ENCODE assay signal across 1 cellular context in the genomic region with DNA sequence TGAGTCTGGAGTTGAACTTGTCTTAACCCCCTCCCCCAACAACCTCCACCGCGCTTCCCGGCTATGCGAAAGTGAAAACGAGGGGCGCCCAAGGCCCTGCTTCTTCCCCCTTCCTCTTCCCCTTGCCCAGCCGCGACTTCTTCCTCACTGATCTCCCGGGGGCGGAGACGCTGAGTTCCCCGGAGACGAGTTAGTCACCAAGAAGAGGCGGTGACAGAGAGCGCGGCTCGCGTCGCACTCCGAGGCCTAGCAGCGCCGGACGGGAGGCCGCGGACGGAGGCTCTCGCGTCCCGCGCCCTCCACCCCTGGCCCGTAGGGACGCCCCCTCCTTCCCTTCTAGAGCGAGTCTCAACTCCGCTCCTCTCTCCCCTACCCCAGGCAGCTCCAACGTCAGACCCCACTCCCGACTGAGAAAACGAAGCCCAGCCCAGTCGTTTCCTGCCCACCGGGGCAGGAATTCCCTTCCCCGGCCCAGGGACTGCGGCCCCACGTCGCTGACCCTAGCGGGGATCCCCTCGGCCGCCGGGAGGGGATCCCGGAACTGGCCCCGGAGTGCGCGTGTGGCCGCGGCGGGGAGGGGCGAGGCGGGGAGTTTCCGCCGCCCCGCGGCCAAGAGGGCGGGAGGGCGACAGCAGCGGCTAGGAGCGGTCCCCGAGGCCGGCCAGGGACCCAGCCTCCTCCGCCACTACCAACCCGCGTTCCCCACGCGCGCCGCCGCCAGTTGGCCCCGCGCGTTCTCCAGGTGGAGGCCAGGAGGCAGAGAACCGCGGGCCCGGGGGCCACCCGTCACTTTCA.
TF ChIP-seq lines count a peak whose summit lies in the region.

No MANE protein-coding gene starts in this region.

TF ChIP-seq in SK-N-SH, 30 proteins besides CTCF, POLR2A, EP300 and RAD21 (continued from another document):
- TF ChIP-seq, protein P1, sequence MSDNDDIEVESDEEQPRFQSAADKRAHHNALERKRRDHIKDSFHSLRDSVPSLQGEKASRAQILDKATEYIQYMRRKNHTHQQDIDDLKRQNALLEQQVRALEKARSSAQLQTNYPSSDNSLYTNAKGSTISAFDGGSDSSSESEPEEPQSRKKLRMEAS (IDR thresholded peaks at IDR 0.05; ENCODE audit: low read depth) = peak; percentile 45; the same call in 1 of the 2 replicates
- TF ChIP-seq MXI1 (IDR thresholded peaks at IDR 0.05; ENCODE audit: low read depth, low read length) = no peak; the same call in 1 of the 2 replicates
- TF ChIP-seq GATA2 (CRISPR knock-in tag; IDR thresholded peaks at IDR 0.05) = no peak
- TF ChIP-seq FOSL2 (IDR thresholded peaks at IDR 0.05; ENCODE audit: borderline replicate concordance, low read depth) = peak; percentile 25; the same call in 1 of the 2 replicates
- peak; percentile 20 for TF ChIP-seq CHD2 (IDR thresholded peaks at IDR 0.05; ENCODE audit: low read length, partially characterized antibody)
- no peak for TF ChIP-seq NFIC (IDR thresholded peaks at IDR 0.05; ENCODE audit: borderline replicate concordance)
- TF ChIP-seq, protein P2, sequence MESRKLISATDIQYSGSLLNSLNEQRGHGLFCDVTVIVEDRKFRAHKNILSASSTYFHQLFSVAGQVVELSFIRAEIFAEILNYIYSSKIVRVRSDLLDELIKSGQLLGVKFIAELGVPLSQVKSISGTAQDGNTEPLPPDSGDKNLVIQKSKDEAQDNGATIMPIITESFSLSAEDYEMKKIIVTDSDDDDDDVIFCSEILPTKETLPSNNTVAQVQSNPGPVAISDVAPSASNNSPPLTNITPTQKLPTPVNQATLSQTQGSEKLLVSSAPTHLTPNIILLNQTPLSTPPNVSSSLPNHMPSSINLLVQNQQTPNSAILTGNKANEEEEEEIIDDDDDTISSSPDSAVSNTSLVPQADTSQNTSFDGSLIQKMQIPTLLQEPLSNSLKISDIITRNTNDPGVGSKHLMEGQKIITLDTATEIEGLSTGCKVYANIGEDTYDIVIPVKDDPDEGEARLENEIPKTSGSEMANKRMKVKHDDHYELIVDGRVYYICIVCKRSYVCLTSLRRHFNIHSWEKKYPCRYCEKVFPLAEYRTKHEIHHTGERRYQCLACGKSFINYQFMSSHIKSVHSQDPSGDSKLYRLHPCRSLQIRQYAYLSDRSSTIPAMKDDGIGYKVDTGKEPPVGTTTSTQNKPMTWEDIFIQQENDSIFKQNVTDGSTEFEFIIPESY (IDR thresholded peaks at IDR 0.05; ENCODE audit: borderline replicate concordance, low read depth) = no peak
- TF ChIP-seq RCOR1 (IDR thresholded peaks at IDR 0.05; ENCODE audit: low read length) = no peak
- 0 out of 2 replicates have a peak, but pooled peaks have one; percentile 35 for TF ChIP-seq GABPA (IDR thresholded peaks at IDR 0.05; ENCODE audit: low read depth)
- peak; percentile 4; the same call in 1 of the 2 replicates for TF ChIP-seq TAF1 (IDR thresholded peaks at IDR 0.05; ENCODE audit: borderline replicate concordance, low read depth, low read length)
- TF ChIP-seq, protein P3, sequence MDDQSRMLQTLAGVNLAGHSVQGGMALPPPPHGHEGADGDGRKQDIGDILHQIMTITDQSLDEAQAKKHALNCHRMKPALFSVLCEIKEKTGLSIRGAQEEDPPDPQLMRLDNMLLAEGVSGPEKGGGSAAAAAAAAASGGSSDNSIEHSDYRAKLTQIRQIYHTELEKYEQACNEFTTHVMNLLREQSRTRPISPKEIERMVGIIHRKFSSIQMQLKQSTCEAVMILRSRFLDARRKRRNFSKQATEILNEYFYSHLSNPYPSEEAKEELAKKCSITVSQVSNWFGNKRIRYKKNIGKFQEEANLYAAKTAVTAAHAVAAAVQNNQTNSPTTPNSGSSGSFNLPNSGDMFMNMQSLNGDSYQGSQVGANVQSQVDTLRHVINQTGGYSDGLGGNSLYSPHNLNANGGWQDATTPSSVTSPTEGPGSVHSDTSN (IDR thresholded peaks at IDR 0.05) = no peak; the same call in 1 of the 2 replicates
- peak; percentile 63 for TF ChIP-seq ELF1 (IDR thresholded peaks at IDR 0.05)
- TF ChIP-seq, protein P4, sequence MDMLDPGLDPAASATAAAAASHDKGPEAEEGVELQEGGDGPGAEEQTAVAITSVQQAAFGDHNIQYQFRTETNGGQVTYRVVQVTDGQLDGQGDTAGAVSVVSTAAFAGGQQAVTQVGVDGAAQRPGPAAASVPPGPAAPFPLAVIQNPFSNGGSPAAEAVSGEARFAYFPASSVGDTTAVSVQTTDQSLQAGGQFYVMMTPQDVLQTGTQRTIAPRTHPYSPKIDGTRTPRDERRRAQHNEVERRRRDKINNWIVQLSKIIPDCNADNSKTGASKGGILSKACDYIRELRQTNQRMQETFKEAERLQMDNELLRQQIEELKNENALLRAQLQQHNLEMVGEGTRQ (IDR thresholded peaks at IDR 0.05; ENCODE audit: borderline replicate concordance, low read depth, low read length) = no peak
- no peak for TF ChIP-seq FOXM1 (IDR thresholded peaks at IDR 0.05; ENCODE audit: low read depth)
- TF ChIP-seq, protein P5, sequence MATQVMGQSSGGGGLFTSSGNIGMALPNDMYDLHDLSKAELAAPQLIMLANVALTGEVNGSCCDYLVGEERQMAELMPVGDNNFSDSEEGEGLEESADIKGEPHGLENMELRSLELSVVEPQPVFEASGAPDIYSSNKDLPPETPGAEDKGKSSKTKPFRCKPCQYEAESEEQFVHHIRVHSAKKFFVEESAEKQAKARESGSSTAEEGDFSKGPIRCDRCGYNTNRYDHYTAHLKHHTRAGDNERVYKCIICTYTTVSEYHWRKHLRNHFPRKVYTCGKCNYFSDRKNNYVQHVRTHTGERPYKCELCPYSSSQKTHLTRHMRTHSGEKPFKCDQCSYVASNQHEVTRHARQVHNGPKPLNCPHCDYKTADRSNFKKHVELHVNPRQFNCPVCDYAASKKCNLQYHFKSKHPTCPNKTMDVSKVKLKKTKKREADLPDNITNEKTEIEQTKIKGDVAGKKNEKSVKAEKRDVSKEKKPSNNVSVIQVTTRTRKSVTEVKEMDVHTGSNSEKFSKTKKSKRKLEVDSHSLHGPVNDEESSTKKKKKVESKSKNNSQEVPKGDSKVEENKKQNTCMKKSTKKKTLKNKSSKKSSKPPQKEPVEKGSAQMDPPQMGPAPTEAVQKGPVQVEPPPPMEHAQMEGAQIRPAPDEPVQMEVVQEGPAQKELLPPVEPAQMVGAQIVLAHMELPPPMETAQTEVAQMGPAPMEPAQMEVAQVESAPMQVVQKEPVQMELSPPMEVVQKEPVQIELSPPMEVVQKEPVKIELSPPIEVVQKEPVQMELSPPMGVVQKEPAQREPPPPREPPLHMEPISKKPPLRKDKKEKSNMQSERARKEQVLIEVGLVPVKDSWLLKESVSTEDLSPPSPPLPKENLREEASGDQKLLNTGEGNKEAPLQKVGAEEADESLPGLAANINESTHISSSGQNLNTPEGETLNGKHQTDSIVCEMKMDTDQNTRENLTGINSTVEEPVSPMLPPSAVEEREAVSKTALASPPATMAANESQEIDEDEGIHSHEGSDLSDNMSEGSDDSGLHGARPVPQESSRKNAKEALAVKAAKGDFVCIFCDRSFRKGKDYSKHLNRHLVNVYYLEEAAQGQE (IDR thresholded peaks at IDR 0.05; ENCODE audit: low read depth, low read length) = no peak
- TF ChIP-seq SMC3 (IDR thresholded peaks at IDR 0.05; ENCODE audit: low read depth, low read length) = no peak
- peak; percentile 71 for TF ChIP-seq RFX5 (IDR thresholded peaks at IDR 0.05; ENCODE audit: low read length)
- TF ChIP-seq RXRA (IDR thresholded peaks at IDR 0.05; ENCODE audit: borderline replicate concordance, low read depth) = no peak
- TF ChIP-seq NRF1 (IDR thresholded peaks at IDR 0.05; ENCODE audit: low read depth, low read length) = no peak
